24 cellular contexts compared by ENCODE assay signal in genomic region chr4:74932010-74932409, GRCh38. TPM values are rescaled to one million over a fixed set of nuclear protein-coding genes. Genes with fewer than 3 reads are reported as not detected.
"Had no signal": no experiment of that assay in that cellular context is flagged by ENCODE, and none has a peak within 500 bp of the region (broad histone marks: within the 10 kb centered on the region; RNA-seq: fewer than 3 reads in every experiment).

No MANE protein-coding gene starts in this region.

- H3K4me1 ChIP-seq: breast epithelium, foreskin keratinocyte had no signal

- H3K9me3 Mint-ChIP-seq: activated naive CD4-positive, alpha-beta T cell treated with anti-CD3 and anti-CD28 coated beads for 36 hours; activated naive CD8-positive, alpha-beta T cell treated with anti-CD3 and anti-CD28 coated beads for 36 hours; activated T-helper 1 cell treated with anti-CD3 and anti-CD28 coated beads, Interleukin-12 subunit alpha, Interleukin-12 subunit beta, Interleukin-2, Interleukin-4 antibody, amounts not matched to agents 30 ng/mL and 10 ng/mL and 1 ng/mL, durations not matched to agents 14 hours and 24 hours and 36 hours; T-helper 1 cell treated with Interleukin-12 subunit alpha and Interleukin-12 subunit beta and Interleukin-4 antibody, amounts not matched to agents 30 μg/mL and 1 μg/mL, for 36 hours had no signal

- H3K27ac ChIP-seq: breast epithelium, foreskin keratinocyte, left ventricle myocardium inferior, parathyroid adenoma, psoas muscle, spleen, suprapubic skin, WERI-Rb-1 had no signal

- H3K4me3 Mint-ChIP-seq: activated naive CD8-positive, alpha-beta T cell treated with anti-CD3 and anti-CD28 coated beads for 36 hours; T-helper 1 cell treated with Interleukin-12 subunit alpha and Interleukin-12 subunit beta and Interleukin-4 antibody, amounts not matched to agents 30 μg/mL and 1 μg/mL, for 36 hours had no signal

- H3K36me3 ChIP-seq: breast epithelium, esophagus muscularis mucosa, left ventricle myocardium inferior, right atrium auricular region, spleen, suprapubic skin, tibial artery, WERI-Rb-1 had no signal

- DNase-seq: activated CD4-positive, alpha-beta T cell treated with anti-CD3 and anti-CD28 coated beads for 48 hours; activated CD8-positive, alpha-beta memory T cell treated with anti-CD3 and anti-CD28 coated beads for 24 hours; activated effector memory CD4-positive, alpha-beta T cell treated with anti-CD3 and anti-CD28 coated beads, Interleukin-2, amount 50 U/mL, for 16 hours; activated naive CD8-positive, alpha-beta T cell treated with anti-CD3 and anti-CD28 coated beads for 36 hours; effector CD4-positive, alpha-beta T cell; left ventricle myocardium inferior; psoas muscle; spleen; stimulated activated naive CD4-positive, alpha-beta T cell had no signal

- H3K27me3 ChIP-seq: breast epithelium, right atrium auricular region, tibial artery had no signal

- H3K4me3 ChIP-seq: lung, right atrium auricular region had no signal

- H3K79me2 ChIP-seq: parathyroid adenoma had no signal

- FAIRE-seq: astrocyte, colon, islet of Langerhans had no signal

- H3K9ac ChIP-seq: parathyroid adenoma had no signal

- H3K36me3 Mint-ChIP-seq: activated naive CD8-positive, alpha-beta T cell treated with anti-CD3 and anti-CD28 coated beads for 36 hours had no signal

- H3K9me3 ChIP-seq: breast epithelium, esophagus muscularis mucosa, left ventricle myocardium inferior, psoas muscle, right atrium auricular region, spleen, suprapubic skin, tibial artery had no signal

- H3K27ac Mint-ChIP-seq: activated naive CD4-positive, alpha-beta T cell treated with anti-CD3 and anti-CD28 coated beads for 36 hours; activated naive CD8-positive, alpha-beta T cell treated with anti-CD3 and anti-CD28 coated beads for 36 hours; activated T-helper 1 cell treated with anti-CD3 and anti-CD28 coated beads, Interleukin-12 subunit alpha, Interleukin-12 subunit beta, Interleukin-2, Interleukin-4 antibody, amounts not matched to agents 30 ng/mL and 10 ng/mL and 1 ng/mL, durations not matched to agents 14 hours and 24 hours and 36 hours; T-helper 1 cell treated with Interleukin-12 subunit alpha and Interleukin-12 subunit beta and Interleukin-4 antibody, amounts not matched to agents 30 μg/mL and 1 μg/mL, for 36 hours had no signal

RNA-seq across cellular contexts. Expression of gene PARM1, which starts 0.9 kb away (rescaled TPM):
- total RNA-seq: activated T-helper 1 cell treated with anti-CD3 and anti-CD28 coated beads, Interleukin-12 subunit alpha, Interleukin-12 subunit beta, Interleukin-2, Interleukin-4 antibody, amounts not matched to agents 30 ng/mL and 10 ng/mL and 1 ng/mL, durations not matched to agents 14 hours and 24 hours and 36 hours had no signal
